Comparison of ENCODE assay signal across 9 cellular contexts in genomic region chr9:14311940-14312572, GRCh38. TPM values are rescaled to one million over a fixed set of nuclear protein-coding genes. Genes with fewer than 3 reads are reported as not detected.
DNase-seq lines count a peak whose midpoint lies in the region; ATAC-seq, FAIRE-seq and TF ChIP-seq lines count a peak whose summit lies in the region.
"Had no signal": no experiment of that assay in that cellular context is flagged by ENCODE, and none has a peak within 500 bp of the region (broad histone marks: within the 10 kb centered on the region; RNA-seq: fewer than 3 reads in every experiment).

No MANE protein-coding gene starts in this region.

- H3K4me1 ChIP-seq in adrenal gland (replicated peaks in 1 of 2), result peaks cover 0 to 42% of the 10 kb centered on the region in 2 donors
- peaks cover 3% of the 10 kb centered on the region for H3K4me1 ChIP-seq in right cardiac atrium (ENCODE audit: control insufficient read depth, insufficient read depth, low read length)
- H3K4me1 ChIP-seq in psoas muscle, result peaks cover 38% of the 10 kb centered on the region

- no peak for TF ChIP-seq CTCF in adrenal gland (IDR thresholded peaks at IDR 0.05)
- TF ChIP-seq CTCF in psoas muscle (IDR thresholded peaks at IDR 0.05), result no peak

- no peak overlapping the region for H3K27ac Mint-ChIP-seq in stimulated activated naive B cell treated with anti-CD40 and anti-IgM and Interleukin-4, amounts not matched to agents 10 μg/mL and 1 μg/mL and 100 μg/mL, for 72 hours
- H3K27ac Mint-ChIP-seq: activated T-cell treated with anti-CD3 and anti-CD28 coated beads, Interleukin-2, amount 50 U/mL, for 24 hours had no signal

- H3K4me3 Mint-ChIP-seq in stimulated activated naive B cell treated with anti-CD40 and anti-IgM and Interleukin-4, amounts not matched to agents 10 μg/mL and 1 μg/mL and 100 μg/mL, for 72 hours, result no peak overlapping the region

- peak overlapping the region in 3 of 4 donors; percentile 36 to 82 (median 79) for H3K4me3 ChIP-seq in adrenal gland
- H3K4me3 ChIP-seq in right cardiac atrium (ENCODE audit: low read length), result peak overlapping the region; percentile 89
- H3K4me3 ChIP-seq in psoas muscle, result peak overlapping the region; percentile 93

- H3K9me3 Mint-ChIP-seq in stimulated activated naive B cell treated with anti-CD40 and anti-IgM and Interleukin-4, amounts not matched to agents 10 μg/mL and 1 μg/mL and 100 μg/mL, for 72 hours, result peaks cover 3 to 4% of the 10 kb centered on the region in 2 donors
- H3K9me3 Mint-ChIP-seq: activated T-cell treated with anti-CD3 and anti-CD28 coated beads, Interleukin-2, amount 50 U/mL, for 24 hours had no signal

- intact Hi-C loops in adrenal gland (cut with DNase I), result no loop called here
- intact Hi-C loops in right cardiac atrium (cut with DNase I), result loop anchor here in 3 of 4 donors (5.0 to 10.0 kb wide), 5 partner anchors 40 to 285 kb away; no protein-coding TSS in a partner anchor
- intact Hi-C loops in psoas muscle (cut with DNase I), result loop anchor here (2.0 to 10.0 kb wide), 3 partner anchors 13 to 1167 kb away; no protein-coding TSS in a partner anchor

- peaks cover 13 to 26% of the 10 kb centered on the region in 2 donors for H3K4me1 Mint-ChIP-seq in stimulated activated naive B cell treated with anti-CD40 and anti-IgM and Interleukin-4, amounts not matched to agents 10 μg/mL and 1 μg/mL and 100 μg/mL, for 72 hours

- H3K36me3 ChIP-seq in adrenal gland (replicated peaks in 1 of 2), result peaks cover 0 to 2% of the 10 kb centered on the region in 2 donors
- H3K36me3 ChIP-seq in psoas muscle (ENCODE audit: insufficient read depth in 1 of 2, low read depth in 1 of 2), result no peaks in the 10 kb centered on the region

- 17 to 25% (median 20%) methylated on average over 6 of the region's 6 CpGs for WGBS in adrenal gland, 4 donors
- 10% methylated on average over 6 of the region's 6 CpGs for WGBS in right cardiac atrium
- 2 to 9% (median 5%) methylated on average over 6 of the region's 6 CpGs for WGBS in psoas muscle, 3 donors

- DNase-seq in GM18507 (ENCODE audit: extremely low spot score, insufficient read length, low read depth) (no peak), adrenal gland (no peak), right cardiac atrium (no peak), psoas muscle (no peak), SKM-1 (lab: John Stamatoyannopoulos, UW; ENCODE audit: unreplicated experiment) (no peak), hippocampal formation (lab: John Stamatoyannopoulos, UW) (no peak), foreskin melanocyte (no peak)
- no peak for DNase-seq in stimulated activated naive B cell treated with anti-CD40 and anti-IgM and Interleukin-4, amounts not matched to agents 10 μg/mL and 1 μg/mL and 100 μg/mL, for 72 hours

- H3K36me3 Mint-ChIP-seq in stimulated activated naive B cell treated with anti-CD40 and anti-IgM and Interleukin-4, amounts not matched to agents 10 μg/mL and 1 μg/mL and 100 μg/mL, for 72 hours, result peaks cover 0 to 9% of the 10 kb centered on the region in 2 donors

- H3K27me3 ChIP-seq in adrenal gland (no peaks in the 10 kb centered on the region), right cardiac atrium (ENCODE audit: control insufficient read depth, insufficient read depth) (no peaks in the 10 kb centered on the region), psoas muscle (ENCODE audit: insufficient read depth in 3 of 3, low read length in 2 of 3) (no peaks in the 10 kb centered on the region)

- no peak for TF ChIP-seq POLR2A in adrenal gland (IDR thresholded peaks at IDR 0.05)

- H3K27ac ChIP-seq in adrenal gland (peak overlapping the region in 3 of 5 donors; percentile 96 to 99 (median 97)), right cardiac atrium (ENCODE audit: low read length) (peak overlapping the region; percentile 78), psoas muscle (peak overlapping the region; percentile 99)

- H3K27me3 Mint-ChIP-seq in stimulated activated naive B cell treated with anti-CD40 and anti-IgM and Interleukin-4, amounts not matched to agents 10 μg/mL and 1 μg/mL and 100 μg/mL, for 72 hours, result peaks cover 49 to 60% of the 10 kb centered on the region in 2 donors

- H3K9me3 ChIP-seq in adrenal gland (replicated peaks in 1 of 3) (no peaks in the 10 kb centered on the region), right cardiac atrium (ENCODE audit: control insufficient read depth, low read length) (no peaks in the 10 kb centered on the region), psoas muscle (no peaks in the 10 kb centered on the region)

- ATAC-seq in right cardiac atrium, result no peak
- no peak for ATAC-seq in psoas muscle
- no peak for ATAC-seq in stimulated activated naive B cell treated with anti-CD40 and anti-IgM and Interleukin-4, amounts not matched to agents 10 μg/mL and 1 μg/mL and 100 μg/mL, for 72 hours (replicated peaks)

- FAIRE-seq in GM18507 (lab: Jason Lieb, UNC), result peak; percentile 12

RNA-seq across cellular contexts. Expression of gene NFIB, which starts 1.9 kb away (rescaled TPM):
- total RNA-seq in adrenal gland (10 to 100 TPM; 28.9 to 84.1 (median 57.7) TPM), right cardiac atrium (100 to 1,000 TPM; 125 to 143 (median 134) TPM), psoas muscle (10 to 100 TPM; 35.0 to 65.1 (median 47.3) TPM)
- polyA plus RNA-seq in adrenal gland (10 to 100 TPM; 10.9 to 15.0 (median 13.7) TPM), right cardiac atrium (22.5 TPM), psoas muscle (10 to 100 TPM in 1 of 3 donors, 1 to 10 TPM in 2; 5.8 to 17.1 (median 6.1) TPM)

Comparison
In these comparisons a context has a peak if more than half of its experiments do, and no peak if none do; other contexts are left out.
1. intact Hi-C loops: an anchor here in right cardiac atrium (5.0 to 10.0 kb wide) and psoas muscle (2.0 to 10.0 kb wide); none called in adrenal gland.